In genomic region chr12:102043928-102044327, GRCh38 we compare ENCODE assay signal across 10 cellular contexts. TPM values are rescaled to one million over a fixed set of nuclear protein-coding genes. Genes with fewer than 3 reads are reported as not detected.
DNase-seq lines count a peak whose midpoint lies in the region; ATAC-seq and TF ChIP-seq lines count a peak whose summit lies in the region.
"Had no signal": no experiment of that assay in that cellular context is flagged by ENCODE, and none has a peak within 500 bp of the region (broad histone marks: within the 10 kb centered on the region; RNA-seq: fewer than 3 reads in every experiment).

No MANE protein-coding gene starts in this region.

- DNase-seq in NCI-H510A treated with DMSO at 0.1 percent for 48 hours (lab: John Stamatoyannopoulos, UW) (peak; percentile 31), NCI-H510A (lab: John Stamatoyannopoulos, UW) (no peak), OCI-M2 (lab: John Stamatoyannopoulos, UW; ENCODE audit: unreplicated experiment) (no peak), HK-2 (ENCODE audit: unreplicated experiment) (no peak), chondrocyte (ENCODE audit: low spot score) (no peak)
- no peak for DNase-seq in activated naive CD8-positive, alpha-beta T cell treated with anti-CD3 and anti-CD28 coated beads, Interleukin-2, amount 50 U/mL, for 24 hours
- DNase-seq: activated effector memory CD4-positive, alpha-beta T cell treated with Interleukin-2 at 50 U/mL for 16 hours; SW 1271 had no signal

- peak overlapping the region; percentile 65 for H3K27ac Mint-ChIP-seq in activated naive CD8-positive, alpha-beta T cell treated with anti-CD3 and anti-CD28 coated beads, Interleukin-2, amount 50 U/mL, for 24 hours
- H3K27ac Mint-ChIP-seq in chondrocyte (ENCODE audit: unreplicated experiment): no peak overlapping the region

- TF ChIP-seq CTCF in chondrocyte (IDR thresholded peaks at IDR 0.05): no peak

- peak overlapping the region; percentile 15 for H3K4me3 Mint-ChIP-seq in activated naive CD8-positive, alpha-beta T cell treated with anti-CD3 and anti-CD28 coated beads, Interleukin-2, amount 50 U/mL, for 24 hours
- H3K4me3 Mint-ChIP-seq in chondrocyte (ENCODE audit: unreplicated experiment): no peak overlapping the region

- peak; percentile 81 for ATAC-seq in GM21367 (IDR thresholded peaks at IDR 0.05; ENCODE audit: unreplicated experiment)
- peak; percentile 95 for ATAC-seq in HG03095 (IDR thresholded peaks at IDR 0.05; ENCODE audit: unreplicated experiment)
- peak; percentile 86 for ATAC-seq in activated naive CD8-positive, alpha-beta T cell treated with anti-CD3 and anti-CD28 coated beads, Interleukin-2, amount 50 U/mL, for 24 hours

- H3K27me3 Mint-ChIP-seq in activated naive CD8-positive, alpha-beta T cell treated with anti-CD3 and anti-CD28 coated beads, Interleukin-2, amount 50 U/mL, for 24 hours: no peaks in the 10 kb centered on the region
- H3K27me3 Mint-ChIP-seq in chondrocyte (ENCODE audit: low read depth): no peaks in the 10 kb centered on the region

- H3K9me3 Mint-ChIP-seq in activated naive CD8-positive, alpha-beta T cell treated with anti-CD3 and anti-CD28 coated beads, Interleukin-2, amount 50 U/mL, for 24 hours: no peaks in the 10 kb centered on the region
- H3K9me3 Mint-ChIP-seq in chondrocyte (ENCODE audit: low read depth): no peaks in the 10 kb centered on the region

- peaks cover 22% of the 10 kb centered on the region for H3K36me3 Mint-ChIP-seq in activated naive CD8-positive, alpha-beta T cell treated with anti-CD3 and anti-CD28 coated beads, Interleukin-2, amount 50 U/mL, for 24 hours (ENCODE audit: low read depth)
- peaks cover 6% of the 10 kb centered on the region for H3K36me3 Mint-ChIP-seq in chondrocyte (ENCODE audit: low read depth)

- peaks cover 15% of the 10 kb centered on the region for H3K4me1 Mint-ChIP-seq in activated naive CD8-positive, alpha-beta T cell treated with anti-CD3 and anti-CD28 coated beads, Interleukin-2, amount 50 U/mL, for 24 hours
- no peaks in the 10 kb centered on the region for H3K4me1 Mint-ChIP-seq in chondrocyte (ENCODE audit: low read depth)

RNA-seq across cellular contexts. Expression of gene WASHC3, which starts 17.9 kb away (rescaled TPM):
- total RNA-seq in chondrocyte: 30.6 to 33.6 TPM (median 33.0 TPM) in 3 replicates
